Comparison of ENCODE assay signal across 21 cellular contexts in the genomic region with DNA sequence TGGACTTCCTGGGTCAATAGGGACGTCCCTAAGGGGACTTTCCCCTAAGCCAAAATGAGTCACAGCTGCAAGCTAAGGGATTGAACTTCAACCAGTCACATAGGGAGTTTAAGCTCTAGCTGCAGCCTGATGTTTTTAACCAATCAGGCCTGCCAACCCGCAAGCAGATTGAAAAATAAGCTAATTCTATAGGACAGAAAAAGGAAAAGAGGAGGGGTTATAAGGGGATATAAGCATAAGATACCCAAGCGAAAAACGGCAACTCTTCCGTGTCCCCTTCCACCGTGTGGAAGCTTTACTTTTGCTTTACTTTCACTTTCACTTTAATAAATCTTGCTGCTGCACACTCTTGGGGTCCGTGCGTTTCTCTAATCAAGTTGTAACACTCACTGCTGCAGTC. TPM values are rescaled to one million over a fixed set of nuclear protein-coding genes. Genes with fewer than 3 reads are reported as not detected.
A peak's percentile ranks its signal among the peaks of the same experiment; 100 is the strongest.
DNase-seq lines count a peak whose midpoint lies in the region; ATAC-seq and TF ChIP-seq lines count a peak whose summit lies in the region.
"Had no signal": no experiment of that assay in that cellular context is flagged by ENCODE, and none has a peak within 500 bp of the region (broad histone marks: within the 10 kb centered on the region; RNA-seq: fewer than 3 reads in every experiment).

No MANE protein-coding gene starts in this region.

- no peak overlapping the region for H3K9ac ChIP-seq in PC-3 (ENCODE audit: low read length)
- H3K9ac ChIP-seq: parathyroid adenoma had no signal

- no peak for TF ChIP-seq CTCF in PC-3 (conservative IDR thresholded peaks at IDR 0.05; ENCODE audit: low read depth, low read length)

- H3F3A ChIP-seq in PC-3 (ENCODE audit: low read length, unreplicated experiment): no peaks in the 10 kb centered on the region

- no peaks in the 10 kb centered on the region for H3K4me1 ChIP-seq in PC-3 (ENCODE audit: insufficient read depth, low read length)
- H3K4me1 ChIP-seq: heart right ventricle, parathyroid adenoma, thyroid gland had no signal

- no peaks in the 10 kb centered on the region for H3K9me3 ChIP-seq in PC-3 (ENCODE audit: low read length)
- H3K9me3 ChIP-seq: thyroid gland had no signal

- H3K4me3 ChIP-seq in PC-3 (ENCODE audit: low read length): no peak overlapping the region; the same call in 1 of the 2 replicates
- H3K4me3 ChIP-seq: heart right ventricle, SK-N-MC, thyroid gland had no signal

- DNase-seq in Caki2 (ENCODE audit: low read depth): peak; percentile 15
- DNase-seq in ELR (ENCODE audit: low read depth): peak; percentile 27
- peak; percentile 15 for DNase-seq in PC-3
- DNase-seq in kidney tubule cell (ENCODE audit: low spot score): peak; percentile 40
- DNase-seq in T-helper 2 cell: no peak
- DNase-seq in NCI-H226: no peak
- no peak for DNase-seq in stimulated activated CD4-positive, alpha-beta T cell treated with anti-CD3 and anti-CD28 coated beads, Interleukin-2, amount 100 ng/mL, for 48 hours
- no peak for DNase-seq in HUDEP-2 (lab: John Stamatoyannopoulos, UW; ENCODE audit: unreplicated experiment in 76 of 76)
- DNase-seq: activated CD8-positive, alpha-beta memory T cell treated with anti-CD3 and anti-CD28 coated beads, Interleukin-2, amount 50 U/mL, for 4 hours; activated naive CD8-positive, alpha-beta T cell treated with anti-CD3 and anti-CD28 coated beads, Interleukin-2, amount 10 ng/mL, durations not matched to agents 7 days and 5 days; CD4-positive, alpha-beta memory T cell; cerebellar nuclear complex; GOT3; heart right ventricle; NCI-H146; NCI-H2171 treated with DMSO at 0.1 percent for 48 hours; stimulated activated naive CD8-positive, alpha-beta T cell treated with anti-CD3 and anti-CD28 coated beads, Interleukin-15, Interleukin-2, amounts not matched to agents 100 U/mL and 50 U/mL, for 24 hours; thyroid gland had no signal

- H3K79me2 ChIP-seq in PC-3 (ENCODE audit: low read length): no peaks in the 10 kb centered on the region
- H3K79me2 ChIP-seq: parathyroid adenoma had no signal

- POLR2A ChIA-PET in PC-3 (lab: Charles Lee; ENCODE audit: unreplicated experiment): no interaction called here

- H3K4me2 ChIP-seq in PC-3 (ENCODE audit: low read length): peak overlapping the region; percentile 13; the same call in 1 of the 2 replicates

- intact Hi-C loops in PC-3 (cut with micrococcal nuclease): no loop called here

- H3K9me2 ChIP-seq in PC-3 (replicated peaks; ENCODE audit: low read length): no peaks in the 10 kb centered on the region

- H3K27me3 ChIP-seq in PC-3 (ENCODE audit: low read length): no peaks in the 10 kb centered on the region
- H3K27me3 ChIP-seq: heart right ventricle, thyroid gland had no signal

- H4K20me1 ChIP-seq in PC-3 (ENCODE audit: low read length): no peaks in the 10 kb centered on the region

- BruUV-seq in PC-3 (replicated peaks; lab: Mats Ljungman, UMichigan): no TSS peak

- no peak for ATAC-seq in PC-3
- ATAC-seq: heart right ventricle; stimulated activated naive CD8-positive, alpha-beta T cell treated with anti-CD3 and anti-CD28 coated beads, Interleukin-15, Interleukin-2, amounts not matched to agents 100 U/mL and 50 U/mL, for 24 hours; WTC11 had no signal

- in situ Hi-C loops in Caki2 (cut with HindIII; ENCODE audit: low pct_unique_long_range_greater_than_20kb, low sequenced_read_pairs): no loop called here

- H3K27ac ChIP-seq in PC-3 (ENCODE audit: low read length): no peak overlapping the region
- H3K27ac ChIP-seq: heart right ventricle, parathyroid adenoma, SK-N-MC, thyroid gland had no signal

- CTCF ChIA-PET in PC-3 (lab: Charles Lee): no interaction called here

- H3K36me3 ChIP-seq in PC-3 (ENCODE audit: low read depth, low read length): no peaks in the 10 kb centered on the region
- H3K36me3 ChIP-seq: heart right ventricle, thyroid gland had no signal

- 0 out of 2 replicates have a peak overlapping the region, but pooled peaks have one; percentile 42 for H2AFZ ChIP-seq in PC-3 (ENCODE audit: low read length)
- H2AFZ ChIP-seq: parathyroid adenoma had no signal

RNA-seq across cellular contexts. Expression of a gene that starts 24.4 kb away (rescaled TPM):
- 15.3 and 27.9 TPM in 2 replicates for total RNA-seq in Caki2 (2014; rRNA removed; shearing (Covaris generic); ENCODE audit: low replicate concordance)
- total RNA-seq in PC-3 (2014; rRNA removed): 14.7 and 19.4 TPM in 2 replicates

Comparison
In these comparisons a context has a peak if more than half of its experiments do, and no peak if none do; other contexts are left out.
1. DNase-seq: peak in Caki2 (single experiment), ELR (single experiment), PC-3 (single experiment) and kidney tubule cell (single experiment); none in T-helper 2 cell (0 of 5), NCI-H226 (single experiment), stimulated activated CD4-positive, alpha-beta T cell treated with anti-CD3 and anti-CD28 coated beads, Interleukin-2, amount 100 ng/mL, for 48 hours (0 of 2) and HUDEP-2 (0 of 76).